In genomic region chr7:55510621-55511020, GRCh38 we compare ENCODE assay signal across 21 cellular contexts.
DNase-seq lines count a peak whose midpoint lies in the region; ATAC-seq and TF ChIP-seq lines count a peak whose summit lies in the region.
"Had no signal": no experiment of that assay in that cellular context is flagged by ENCODE, and none has a peak within 500 bp of the region (broad histone marks: within the 10 kb centered on the region; RNA-seq: fewer than 3 reads in every experiment).

No MANE protein-coding gene starts in this region.

- H3K79me1 ChIP-seq in mesenchymal stem cell (replicated peaks; ENCODE audit: low read length, poor library complexity, severe bottlenecking), result peaks cover 45% of the 10 kb centered on the region

- H2BK15ac ChIP-seq in mesenchymal stem cell (ENCODE audit: low read depth, poor library complexity, severe bottlenecking), result no peak overlapping the region

- H2AK5ac ChIP-seq in mesenchymal stem cell (ENCODE audit: low read length, severe bottlenecking), result no peak overlapping the region

- no peak for TF ChIP-seq CTCF in KMS-11 (conservative IDR thresholded peaks at IDR 0.05; ENCODE audit: low read depth, low read length)
- TF ChIP-seq CTCF in gastroesophageal sphincter (IDR thresholded peaks at IDR 0.05), result no peak
- TF ChIP-seq CTCF in GM10266 (IDR thresholded peaks at IDR 0.05; ENCODE audit: control insufficient read depth, insufficient read depth, low read depth, missing control alignments), result no peak

- H3K4ac ChIP-seq in mesenchymal stem cell (ENCODE audit: low read depth in 1 of 2, low read length in 2 of 2), result peak overlapping the region in 1 of 2 experiments; percentile 89

- H4K91ac ChIP-seq in mesenchymal stem cell (ENCODE audit: low read length), result peak overlapping the region; percentile 89

- intact Hi-C loops in activated CD4-positive, alpha-beta T cell treated with anti-CD3 and anti-CD28 coated beads, Interleukin-2, amount 10 ng/mL, durations not matched to agents 24 days and 14 days (cut with micrococcal nuclease), result no loop called here

- POLR2A ChIA-PET in activated CD4-positive, alpha-beta T cell treated with anti-CD3 and anti-CD28 coated beads, Interleukin-2, amount 10 ng/mL, durations not matched to agents 7 days and 5 days (lab: Charles Lee), result no interaction called here

- no peak for TF ChIP-seq POLR2A in gastroesophageal sphincter (IDR thresholded peaks at IDR 0.05)

- H3K4me3 Mint-ChIP-seq in activated CD4-positive, alpha-beta T cell treated with anti-CD3 and anti-CD28 coated beads, Interleukin-2, amount 10 ng/mL, durations not matched to agents 24 days and 14 days, result no peak overlapping the region
- H3K4me3 Mint-ChIP-seq in activated CD4-positive, alpha-beta T cell treated with anti-CD3 and anti-CD28 coated beads, Interleukin-2, amount 10 ng/mL, durations not matched to agents 7 days and 5 days, result no peak overlapping the region
- H3K4me3 Mint-ChIP-seq: activated CD8-positive, alpha-beta T cell treated with anti-CD3 and anti-CD28 coated beads for 36 hours; activated naive CD8-positive, alpha-beta T cell; central memory CD8-positive, alpha-beta T cell had no signal

- peak overlapping the region; percentile 16 to 55 for H3K18ac ChIP-seq in mesenchymal stem cell (ENCODE audit: low read depth in 1 of 2, low read length in 2 of 2)

- no peaks in the 10 kb centered on the region for H3K9me3 Mint-ChIP-seq in activated CD4-positive, alpha-beta T cell treated with anti-CD3 and anti-CD28 coated beads, Interleukin-2, amount 10 ng/mL, durations not matched to agents 24 days and 14 days
- no peaks in the 10 kb centered on the region for H3K9me3 Mint-ChIP-seq in activated CD4-positive, alpha-beta T cell treated with anti-CD3 and anti-CD28 coated beads, Interleukin-2, amount 10 ng/mL, durations not matched to agents 7 days and 5 days
- H3K9me3 Mint-ChIP-seq: activated CD8-positive, alpha-beta T cell treated with anti-CD3 and anti-CD28 coated beads for 36 hours; central memory CD8-positive, alpha-beta T cell had no signal

- H3K36me3 ChIP-seq in KMS-11 (ENCODE audit: insufficient read depth) (no peaks in the 10 kb centered on the region), mesenchymal stem cell (ENCODE audit: control insufficient read depth in 1 of 2, insufficient read depth in 2 of 2, low read depth in 1 of 2, low read length in 2 of 2) (peaks cover 26 to 43% of the 10 kb centered on the region in 2 experiments), gastroesophageal sphincter (peaks cover 0 to 17% of the 10 kb centered on the region in 2 donors)

- peaks cover 74% of the 10 kb centered on the region for H3K79me2 ChIP-seq in KMS-11 (ENCODE audit: insufficient read depth, low read depth)

- no peak overlapping the region for H2BK120ac ChIP-seq in mesenchymal stem cell (ENCODE audit: low read depth, low read length)

- H2BK12ac ChIP-seq in mesenchymal stem cell (ENCODE audit: low read length in 2 of 2), result peak overlapping the region; percentile 28 to 29

- H2AFZ ChIP-seq in KMS-11 (ENCODE audit: low read depth), result no peak overlapping the region
- no peak overlapping the region for H2AFZ ChIP-seq in mesenchymal stem cell (ENCODE audit: low read depth, low read length)

- no peaks in the 10 kb centered on the region for H4K20me1 ChIP-seq in KMS-11 (ENCODE audit: insufficient read depth)

- no peaks in the 10 kb centered on the region for H3K9me3 ChIP-seq in mesenchymal stem cell (ENCODE audit: control insufficient read depth, low read length)
- H3K9me3 ChIP-seq in gastroesophageal sphincter, result no peaks in the 10 kb centered on the region
- H3K9me3 ChIP-seq: heart left ventricle had no signal

- no peak overlapping the region for H3K23ac ChIP-seq in mesenchymal stem cell (ENCODE audit: low read length in 2 of 2)

- H3K9ac ChIP-seq in KMS-11 (no peak overlapping the region), mesenchymal stem cell (ENCODE audit: low read length) (no peak overlapping the region)

- H3K27ac ChIP-seq in KMS-11 (peak overlapping the region; percentile 82), mesenchymal stem cell (ENCODE audit: low read length, poor library complexity, severe bottlenecking) (no peak overlapping the region), gastroesophageal sphincter (no peak overlapping the region)
- H3K27ac ChIP-seq: heart left ventricle had no signal

- H3K4me1 Mint-ChIP-seq in activated CD4-positive, alpha-beta T cell treated with anti-CD3 and anti-CD28 coated beads, Interleukin-2, amount 10 ng/mL, durations not matched to agents 24 days and 14 days, result peaks cover 44% of the 10 kb centered on the region
- peaks cover 36% of the 10 kb centered on the region for H3K4me1 Mint-ChIP-seq in activated CD4-positive, alpha-beta T cell treated with anti-CD3 and anti-CD28 coated beads, Interleukin-2, amount 10 ng/mL, durations not matched to agents 7 days and 5 days

- TF ChIP-seq EP300 in gastroesophageal sphincter (IDR thresholded peaks at IDR 0.05), result no peak

- DNase-seq in activated CD4-positive, alpha-beta T cell treated with anti-CD3 and anti-CD28 coated beads, Interleukin-2, amount 10 ng/mL, durations not matched to agents 24 days and 14 days, result no peak
- no peak for DNase-seq in activated CD4-positive, alpha-beta T cell treated with anti-CD3 and anti-CD28 coated beads, Interleukin-2, amount 10 ng/mL, durations not matched to agents 7 days and 5 days
- DNase-seq in mesenchymal stem cell (no peak), GM10266 (ENCODE audit: extremely low spot score) (no peak)
- DNase-seq: 8988T; activated CD8-positive, alpha-beta T cell treated with anti-CD3 and anti-CD28 coated beads for 36 hours; activated T-cell treated with anti-CD3 and anti-CD28 coated beads, Interleukin-2, amount 50 U/mL, for 1 hour; AML-193; heart left ventricle; left cardiac atrium; mesendoderm; NCI-H1436; NCI-H526; right cardiac atrium; trophoblast cell had no signal

- H3K4me1 ChIP-seq in KMS-11 (ENCODE audit: low read depth, poor library complexity, severe bottlenecking) (peaks cover 100% of the 10 kb centered on the region), mesenchymal stem cell (ENCODE audit: control insufficient read depth, insufficient read depth, low read depth, low read length) (peaks cover 14% of the 10 kb centered on the region), gastroesophageal sphincter (peaks cover 0 to 4% (median under 1%) of the 10 kb centered on the region in 3 donors)

- ATAC-seq in GM18907 (IDR thresholded peaks at IDR 0.05; ENCODE audit: unreplicated experiment) (peak; percentile 42), gastroesophageal sphincter (no peak), GM18868 (IDR thresholded peaks at IDR 0.05; ENCODE audit: unreplicated experiment) (no peak)
- ATAC-seq: activated CD8-positive, alpha-beta T cell treated with anti-CD3 and anti-CD28 coated beads for 36 hours; heart left ventricle; left cardiac atrium; right cardiac atrium had no signal

- H4K8ac ChIP-seq in mesenchymal stem cell (ENCODE audit: low read length), result peak overlapping the region; percentile 7

- H3K27me3 Mint-ChIP-seq in activated CD4-positive, alpha-beta T cell treated with anti-CD3 and anti-CD28 coated beads, Interleukin-2, amount 10 ng/mL, durations not matched to agents 24 days and 14 days, result no peaks in the 10 kb centered on the region
- no peaks in the 10 kb centered on the region for H3K27me3 Mint-ChIP-seq in activated CD4-positive, alpha-beta T cell treated with anti-CD3 and anti-CD28 coated beads, Interleukin-2, amount 10 ng/mL, durations not matched to agents 7 days and 5 days
- H3K27me3 Mint-ChIP-seq: activated CD8-positive, alpha-beta T cell treated with anti-CD3 and anti-CD28 coated beads for 36 hours; activated naive CD8-positive, alpha-beta T cell; central memory CD8-positive, alpha-beta T cell had no signal

- H3K14ac ChIP-seq in mesenchymal stem cell (ENCODE audit: low read length in 2 of 2), result peak overlapping the region in 1 of 2 experiments; percentile 23

- no peak overlapping the region for H2BK5ac ChIP-seq in mesenchymal stem cell (ENCODE audit: low read depth, low read length, poor library complexity, severe bottlenecking)

- H3K4me2 ChIP-seq in KMS-11 (peak overlapping the region; percentile 83), mesenchymal stem cell (ENCODE audit: low read length, poor library complexity, severe bottlenecking) (no peak overlapping the region)

- H3K27ac Mint-ChIP-seq in activated CD4-positive, alpha-beta T cell treated with anti-CD3 and anti-CD28 coated beads, Interleukin-2, amount 10 ng/mL, durations not matched to agents 24 days and 14 days, result peak overlapping the region; percentile 75
- no peak overlapping the region for H3K27ac Mint-ChIP-seq in activated CD4-positive, alpha-beta T cell treated with anti-CD3 and anti-CD28 coated beads, Interleukin-2, amount 10 ng/mL, durations not matched to agents 7 days and 5 days
- H3K27ac Mint-ChIP-seq: activated CD8-positive, alpha-beta T cell treated with anti-CD3 and anti-CD28 coated beads for 36 hours; activated naive CD8-positive, alpha-beta T cell had no signal

- no peak overlapping the region for H3K4me3 ChIP-seq in KMS-11 (IDR thresholded peaks at IDR 0.05; ENCODE audit: insufficient read depth, low read depth, low read length)
- no peak overlapping the region for H3K4me3 ChIP-seq in mesenchymal stem cell (ENCODE audit: insufficient read depth in 1 of 2, low read depth in 1 of 2, low read length in 2 of 2)
- no peak overlapping the region for H3K4me3 ChIP-seq in gastroesophageal sphincter
- H3K4me3 ChIP-seq: heart left ventricle had no signal

- peaks cover 40% of the 10 kb centered on the region for H3K36me3 Mint-ChIP-seq in activated CD4-positive, alpha-beta T cell treated with anti-CD3 and anti-CD28 coated beads, Interleukin-2, amount 10 ng/mL, durations not matched to agents 24 days and 14 days (ENCODE audit: low read depth)
- H3K36me3 Mint-ChIP-seq in activated CD4-positive, alpha-beta T cell treated with anti-CD3 and anti-CD28 coated beads, Interleukin-2, amount 10 ng/mL, durations not matched to agents 7 days and 5 days (ENCODE audit: low read depth), result peaks cover 26% of the 10 kb centered on the region

- 100% methylated on average over 3 of the region's 3 CpGs for WGBS in mesenchymal stem cell
- WGBS in gastroesophageal sphincter (ENCODE audit: low coverage in 1 of 2), 2 donors, result 94 to 100% methylated on average over 1 to 3 of the region's 3 CpGs

- CTCF ChIA-PET in activated CD4-positive, alpha-beta T cell treated with anti-CD3 and anti-CD28 coated beads, Interleukin-2, amount 10 ng/mL, durations not matched to agents 7 days and 5 days (lab: Charles Lee), result interaction anchor here (0.6 kb wide), 1 partner anchor 514 kb away, joined by 3 read pairs; no protein-coding TSS in a partner anchor

- H3K27me3 ChIP-seq in KMS-11 (ENCODE audit: insufficient read depth, low read depth) (no peaks in the 10 kb centered on the region), mesenchymal stem cell (ENCODE audit: control insufficient read depth in 1 of 2, insufficient read depth in 1 of 2, low read length in 2 of 2) (no peaks in the 10 kb centered on the region), gastroesophageal sphincter (no peaks in the 10 kb centered on the region)
- H3K27me3 ChIP-seq: heart left ventricle had no signal
